Comparison of ENCODE assay signal across 27 cellular contexts in the genomic region with DNA sequence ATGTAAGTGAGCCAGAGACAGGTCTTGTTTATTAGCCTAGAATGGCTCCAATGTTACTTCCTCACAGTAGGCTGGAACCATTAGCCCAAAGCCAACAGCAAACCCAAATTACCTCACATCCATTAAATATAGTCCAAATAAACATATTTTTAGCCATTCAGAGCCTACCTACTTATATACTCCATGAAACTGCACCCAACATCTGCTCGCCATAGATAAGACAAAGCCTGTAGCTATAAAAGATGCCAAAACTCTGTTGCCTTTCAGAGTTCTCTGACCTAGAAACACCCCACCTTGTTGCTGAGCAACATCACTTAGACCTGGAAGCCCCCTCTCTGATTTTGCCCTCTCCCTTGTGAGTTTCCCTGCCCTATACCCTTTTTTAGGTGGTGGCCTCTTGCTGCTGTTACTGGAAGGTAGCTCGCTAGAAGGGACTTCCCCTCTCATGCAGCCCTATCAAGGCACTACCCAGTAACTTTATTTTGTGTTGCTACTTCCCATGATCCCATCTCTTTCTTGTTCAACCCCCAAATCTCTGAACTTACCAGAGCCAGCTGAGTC.
"Had no signal": no experiment of that assay in that cellular context is flagged by ENCODE, and none has a peak within 500 bp of the region (broad histone marks: within the 10 kb centered on the region; RNA-seq: fewer than 3 reads in every experiment).

No MANE protein-coding gene starts in this region.

- FAIRE-seq: bronchial epithelial cell, TTC549 had no signal

- H3K27ac ChIP-seq: esophagus squamous epithelium, lower lobe of right lung, neural progenitor cell had no signal

- DNase-seq: activated CD4-positive, alpha-beta T cell treated with anti-CD3 and anti-CD28 coated beads for 1 hour; activated CD4-positive, alpha-beta T cell treated with anti-CD3 and anti-CD28 coated beads, Interleukin-2, amount 10 ng/mL, durations not matched to agents 7 days and 5 days; activated CD8-positive, alpha-beta T cell treated with anti-CD3 and anti-CD28 coated beads for 36 hours; activated T-cell treated with anti-CD3 and anti-CD28 coated beads, Interleukin-2, amount 50 U/mL, for 4 hours; anterior cingulate cortex; dermis blood vessel endothelial cell; effector CD4-positive, alpha-beta T cell; esophagus squamous epithelium; foreskin melanocyte; kidney glomerular epithelial cell; lower lobe of right lung; mesenchymal stem cell; natural killer cell; posterior cingulate gyrus; right cardiac atrium; stimulated activated CD4-positive, alpha-beta T cell treated with anti-CD3 and anti-CD28 coated beads, Interleukin-15, amount 100 ng/mL, for 24 hours; stimulated activated CD4-positive, alpha-beta T cell treated with anti-CD3 and anti-CD28 coated beads, Interleukin-2, amount 100 ng/mL, for 24 hours; stimulated activated naive CD4-positive, alpha-beta T cell treated with Interleukin-2 at 50 U/mL for 16 hours had no signal

- H3K36me3 Mint-ChIP-seq: activated naive CD8-positive, alpha-beta T cell; natural killer cell; neural progenitor cell; WTC11 had no signal

- H3K9me3 ChIP-seq: esophagus squamous epithelium, lower lobe of right lung, tibial nerve had no signal

- H3K27me3 Mint-ChIP-seq: activated naive CD8-positive, alpha-beta T cell had no signal

- H3K36me3 ChIP-seq: esophagus squamous epithelium, lower lobe of right lung, neural progenitor cell, tibial nerve had no signal

- H3K4me1 Mint-ChIP-seq: central memory CD8-positive, alpha-beta T cell; natural killer cell had no signal

- H3K4me1 ChIP-seq: lower lobe of right lung, neural progenitor cell had no signal

- ATAC-seq: activated CD8-positive, alpha-beta T cell treated with anti-CD3 and anti-CD28 coated beads for 36 hours; activated T-cell treated with anti-CD3 and anti-CD28 coated beads, Interleukin-2, amount 50 U/mL, for 4 hours; activated T-helper 17 cell treated with anti-CD3 and anti-CD28 coated beads, Interleukin-2, amount 50 U/mL, for 72 hours; left lobe of liver; lower lobe of right lung; natural killer cell; right cardiac atrium had no signal

- H3K27me3 ChIP-seq: esophagus squamous epithelium, neural progenitor cell, tibial nerve had no signal

- H3K4me2 ChIP-seq: neural progenitor cell had no signal

- H2AFZ ChIP-seq: neural progenitor cell had no signal

- H3K4me3 Mint-ChIP-seq: activated CD4-positive, alpha-beta T cell treated with anti-CD3 and anti-CD28 coated beads, Interleukin-2, amount 10 ng/mL, durations not matched to agents 7 days and 5 days; activated CD8-positive, alpha-beta T cell treated with anti-CD3 and anti-CD28 coated beads for 36 hours; activated naive CD8-positive, alpha-beta T cell; activated T-cell treated with anti-CD3 and anti-CD28 coated beads, Interleukin-2, amount 50 U/mL, for 4 hours; activated T-helper 17 cell treated with anti-CD3 and anti-CD28 coated beads, Interleukin-2, amount 50 U/mL, for 72 hours; central memory CD8-positive, alpha-beta T cell; natural killer cell; neural progenitor cell; WTC11 had no signal

- H3K27ac Mint-ChIP-seq: activated CD4-positive, alpha-beta T cell treated with anti-CD3 and anti-CD28 coated beads, Interleukin-2, amount 10 ng/mL, durations not matched to agents 7 days and 5 days; activated CD8-positive, alpha-beta T cell treated with anti-CD3 and anti-CD28 coated beads for 36 hours; activated naive CD8-positive, alpha-beta T cell; activated T-helper 17 cell treated with anti-CD3 and anti-CD28 coated beads, Interleukin-2, amount 50 U/mL, for 72 hours; natural killer cell; neural progenitor cell; WTC11 had no signal

- H3K9ac ChIP-seq: neural progenitor cell had no signal

- H3K9me3 Mint-ChIP-seq: activated CD4-positive, alpha-beta T cell treated with anti-CD3 and anti-CD28 coated beads, Interleukin-2, amount 10 ng/mL, durations not matched to agents 7 days and 5 days; activated CD8-positive, alpha-beta T cell treated with anti-CD3 and anti-CD28 coated beads for 36 hours; activated T-cell treated with anti-CD3 and anti-CD28 coated beads, Interleukin-2, amount 50 U/mL, for 4 hours; activated T-helper 17 cell treated with anti-CD3 and anti-CD28 coated beads, Interleukin-2, amount 50 U/mL, for 72 hours; central memory CD8-positive, alpha-beta T cell; neural progenitor cell; WTC11 had no signal

- H3K4me3 ChIP-seq: esophagus squamous epithelium, lower lobe of right lung, neural progenitor cell, tibial nerve had no signal
